In genomic region chr20:44965651-44966029, GRCh38 we compare ENCODE assay signal across 8 cellular contexts. TPM values are rescaled to one million over a fixed set of nuclear protein-coding genes. Genes with fewer than 3 reads are reported as not detected.
DNase-seq lines count a peak whose midpoint lies in the region; ATAC-seq and TF ChIP-seq lines count a peak whose summit lies in the region.

No MANE protein-coding gene starts in this region.

- no peaks in the 10 kb centered on the region for H3K9me3 ChIP-seq in right cardiac atrium (ENCODE audit: control insufficient read depth, low read length)

- no peak for ATAC-seq in right cardiac atrium

- peak overlapping the region; percentile 99 for H3K27ac Mint-ChIP-seq in activated CD4-positive, alpha-beta memory T cell treated with anti-CD3 and anti-CD28 coated beads for 36 hours

- DNase-seq in H7 (no peak), right cardiac atrium (no peak), superior temporal gyrus (ENCODE audit: extremely low spot score) (no peak), NCI-H146 treated with DMSO at 0.1 percent for 48 hours (lab: John Stamatoyannopoulos, UW; ENCODE audit: unreplicated experiment) (no peak), mucosa of gallbladder (ENCODE audit: low spot score) (no peak), GM10248 (ENCODE audit: extremely low spot score) (no peak)
- DNase-seq in activated CD4-positive, alpha-beta memory T cell treated with anti-CD3 and anti-CD28 coated beads for 36 hours = no peak

- no peaks in the 10 kb centered on the region for H3K9me3 Mint-ChIP-seq in activated CD4-positive, alpha-beta memory T cell treated with anti-CD3 and anti-CD28 coated beads for 36 hours

- WGBS in right cardiac atrium = 49% methylated on average over 5 of the region's 5 CpGs

- POLR2A ChIA-PET in activated CD4-positive, alpha-beta memory T cell treated with anti-CD3 and anti-CD28 coated beads for 36 hours (lab: Charles Lee) = interaction anchor here (0.8 to 2.3 kb wide), 6 partner anchors 13 to 55 kb away, joined by 3 to 11 read pairs (median 3); no protein-coding TSS in a partner anchor
- POLR2A ChIA-PET in GM10248 (lab: Yijun Ruan, JAX) = no interaction called here

- H3K4me1 Mint-ChIP-seq in activated CD4-positive, alpha-beta memory T cell treated with anti-CD3 and anti-CD28 coated beads for 36 hours (ENCODE audit: low read depth) = peaks cover 58% of the 10 kb centered on the region

- peak overlapping the region; percentile 91 for H3K27ac ChIP-seq in right cardiac atrium (ENCODE audit: low read length)
- peak overlapping the region in 20 of 21 experiments; percentile 57 to 95 (median 86) for H3K27ac ChIP-seq in skin epidermis

- H3K36me3 ChIP-seq in H7 (replicated peaks; ENCODE audit: control insufficient read depth, insufficient read depth, low read length) = no peaks in the 10 kb centered on the region

- no peak for TF ChIP-seq CTCF in GM10248 (IDR thresholded peaks at IDR 0.05; ENCODE audit: control extremely low read depth, extremely low read depth, low read depth, missing control alignments)

- no peaks in the 10 kb centered on the region for H3K27me3 Mint-ChIP-seq in activated CD4-positive, alpha-beta memory T cell treated with anti-CD3 and anti-CD28 coated beads for 36 hours

- peaks cover 2% of the 10 kb centered on the region for H3K4me1 ChIP-seq in right cardiac atrium (ENCODE audit: control insufficient read depth, insufficient read depth, low read length)

- H3K4me3 ChIP-seq in H7 (ENCODE audit: insufficient read depth, low read depth, low read length) (peak overlapping the region; percentile 92), right cardiac atrium (ENCODE audit: low read length) (peak overlapping the region; percentile 74), skin epidermis (peak overlapping the region; percentile 67 to 96 (median 78))

- CTCF ChIA-PET in activated CD4-positive, alpha-beta memory T cell treated with anti-CD3 and anti-CD28 coated beads for 36 hours (lab: Charles Lee) = interaction anchor here (0.9 to 1.6 kb wide), 2 partner anchors 15 to 87 kb away, joined by 3 to 5 read pairs; no protein-coding TSS in a partner anchor
- CTCF ChIA-PET in GM10248 (lab: Yijun Ruan, JAX) = interaction anchor here (1.6 to 2.9 kb wide), 6 partner anchors 13 to 130 kb away, joined by 3 to 11 read pairs (median 5); no protein-coding TSS in a partner anchor

- H3K4me3 Mint-ChIP-seq in activated CD4-positive, alpha-beta memory T cell treated with anti-CD3 and anti-CD28 coated beads for 36 hours = peak overlapping the region; percentile 95

- peaks cover 22% of the 10 kb centered on the region for H3K36me3 Mint-ChIP-seq in activated CD4-positive, alpha-beta memory T cell treated with anti-CD3 and anti-CD28 coated beads for 36 hours

- H3K27me3 ChIP-seq in H7 (ENCODE audit: control insufficient read depth, insufficient read depth, low read length) (peaks cover 8% of the 10 kb centered on the region), right cardiac atrium (ENCODE audit: control insufficient read depth, insufficient read depth) (no peaks in the 10 kb centered on the region)

- intact Hi-C loops in activated CD4-positive, alpha-beta memory T cell treated with anti-CD3 and anti-CD28 coated beads for 36 hours (cut with micrococcal nuclease) = loop anchor here (2.0 to 5.0 kb wide), 5 partner anchors 55 to 443 kb away; partner anchors contain the start of genes KCNK15, PABPC1L, SERINC3 and YWHAB
- intact Hi-C loops in right cardiac atrium (cut with DNase I) = no loop called here

RNA-seq across cellular contexts. Expression of gene STK4, which starts 0.7 kb away (rescaled TPM):
- total RNA-seq in H7 (2014; rRNA removed; shearing (Covaris generic)) = 15.6 and 23.2 TPM in 2 replicates
- 100 to 1,000 TPM; 126 to 128 TPM for total RNA-seq in activated CD4-positive, alpha-beta memory T cell treated with anti-CD3 and anti-CD28 coated beads for 36 hours
- total RNA-seq in right cardiac atrium = 10 to 100 TPM; 13.8 to 14.4 (median 14.1) TPM
- polyA plus RNA-seq in right cardiac atrium = 4.6 TPM
- 29.3 TPM for total RNA-seq in mucosa of gallbladder

RNA-seq across cellular contexts. Expression of gene TOMM34, which starts 5.4 kb away (rescaled TPM):
- total RNA-seq in H7 (2014; rRNA removed; shearing (Covaris generic)) = 45.3 and 49.4 TPM in 2 replicates
- 10 to 100 TPM; 56.3 to 58.4 TPM for total RNA-seq in activated CD4-positive, alpha-beta memory T cell treated with anti-CD3 and anti-CD28 coated beads for 36 hours
- total RNA-seq in right cardiac atrium = 10 to 100 TPM; 12.1 to 16.8 (median 13.7) TPM
- polyA plus RNA-seq in right cardiac atrium = 11.1 TPM
- 21.4 TPM for total RNA-seq in mucosa of gallbladder

RNA-seq across cellular contexts. Expression of gene PABPC1L, which starts 55.8 kb away (rescaled TPM):
- total RNA-seq in H7 (2014; rRNA removed; shearing (Covaris generic)) = 17.8 and 23.8 TPM in 2 replicates
- total RNA-seq in activated CD4-positive, alpha-beta memory T cell treated with anti-CD3 and anti-CD28 coated beads for 36 hours = 10 to 100 TPM; 61.5 to 70.7 TPM
- 1 to 10 TPM; 3.6 to 5.3 (median 4.1) TPM for total RNA-seq in right cardiac atrium
- polyA plus RNA-seq in right cardiac atrium = 3.3 TPM
- 64.4 TPM for total RNA-seq in mucosa of gallbladder
